Comparison of ENCODE assay signal across 15 cellular contexts in the genomic region with DNA sequence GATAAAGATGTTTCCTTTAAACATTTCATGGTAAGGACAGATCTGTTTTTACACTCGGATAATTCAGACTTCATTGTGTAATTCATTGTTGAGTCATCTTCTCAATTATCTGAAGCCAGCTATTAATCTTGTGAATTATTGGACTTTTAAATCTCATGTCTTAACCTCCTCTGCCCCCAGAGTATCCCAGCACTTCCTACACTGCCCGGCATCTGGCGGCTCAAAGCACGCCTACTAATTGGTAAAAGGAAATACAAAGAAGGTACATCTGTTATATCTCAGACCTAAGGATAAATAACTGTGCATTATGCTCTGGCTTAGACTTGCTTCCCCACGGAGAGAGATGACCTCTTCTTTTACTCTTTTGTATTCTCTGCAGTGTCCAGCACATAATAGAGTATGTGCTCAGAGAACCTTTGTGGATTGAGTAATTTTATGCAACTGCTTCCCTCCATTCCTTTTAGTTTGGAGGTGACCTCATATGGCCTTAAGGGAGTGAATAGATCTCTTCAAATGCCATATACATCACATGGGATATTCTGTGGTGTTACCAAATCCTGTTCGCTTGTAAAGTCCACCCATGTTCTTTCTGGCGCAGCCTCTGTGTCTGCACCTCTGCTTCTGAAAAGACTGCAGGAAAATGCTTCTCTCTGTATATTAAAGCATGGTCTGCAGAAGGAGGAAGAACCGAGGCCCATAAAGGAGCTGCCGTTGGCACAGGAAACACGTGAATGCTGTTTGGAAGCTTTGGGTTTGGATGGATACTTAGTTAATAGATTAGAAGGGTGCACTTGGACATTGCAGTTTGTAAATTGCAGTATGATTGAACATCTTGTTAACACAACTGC.
A peak's percentile ranks its signal among the peaks of the same experiment; 100 is the strongest.
DNase-seq lines count a peak whose midpoint lies in the region; ATAC-seq and TF ChIP-seq lines count a peak whose summit lies in the region.
"Had no signal": no experiment of that assay in that cellular context is flagged by ENCODE, and none has a peak within 500 bp of the region (broad histone marks: within the 10 kb centered on the region; RNA-seq: fewer than 3 reads in every experiment).

No MANE protein-coding gene starts in this region.

- ATAC-seq in CD8-positive, alpha-beta T cell: no peak
- peak; percentile 38 for ATAC-seq in body of pancreas
- ATAC-seq: K562 had no signal

- H3K27ac Mint-ChIP-seq in CD8-positive, alpha-beta T cell: peak overlapping the region; percentile 63
- peak overlapping the region; percentile 76 for H3K27ac Mint-ChIP-seq in neural crest cell (ENCODE audit: unreplicated experiment)

- 66 to 69% methylated on average over 10 of the region's 10 CpGs for WGBS in body of pancreas, 2 donors

- no peak overlapping the region for H2AFZ ChIP-seq in MM.1S (ENCODE audit: low read length)

- H3K4me2 ChIP-seq in MM.1S (ENCODE audit: low read depth, low read length): no peak overlapping the region

- TF ChIP-seq POLR2A in body of pancreas (IDR thresholded peaks at IDR 0.05): no peak

- CTCF ChIA-PET in CD8-positive, alpha-beta T cell (lab: Charles Lee): interaction anchor here (1.0 to 3.7 kb wide), 4 partner anchors 12 to 171 kb away, joined by 3 to 14 read pairs (median 3); no protein-coding TSS in a partner anchor

- intact Hi-C loops in CD8-positive, alpha-beta T cell (cut with DNase I, micrococcal nuclease): no loop called here
- intact Hi-C loops in body of pancreas (cut with DNase I): no loop called here

- H3K36me3 Mint-ChIP-seq in CD8-positive, alpha-beta T cell: peaks cover 99% of the 10 kb centered on the region
- H3K36me3 Mint-ChIP-seq in neural crest cell (ENCODE audit: low read depth): peaks cover 22% of the 10 kb centered on the region

- H3K36me3 ChIP-seq in CD8-positive, alpha-beta T cell (ENCODE audit: insufficient read depth, low read length): peaks cover 71% of the 10 kb centered on the region
- H3K36me3 ChIP-seq in body of pancreas (replicated peaks in 1 of 2; ENCODE audit: insufficient read depth in 1 of 2, low read depth in 2 of 2) (peaks cover 0 to 2% of the 10 kb centered on the region in 2 donors), MM.1S (replicated peaks; ENCODE audit: insufficient read depth, low read length) (no peaks in the 10 kb centered on the region)

- POLR2A ChIA-PET in CD8-positive, alpha-beta T cell (lab: Charles Lee): no interaction called here

- H3K9me3 ChIP-seq in CD8-positive, alpha-beta T cell (ENCODE audit: low read length): no peaks in the 10 kb centered on the region
- H3K9me3 ChIP-seq in body of pancreas (no peaks in the 10 kb centered on the region), MM.1S (replicated peaks; ENCODE audit: insufficient read depth, low read length) (no peaks in the 10 kb centered on the region)
- H3K9me3 ChIP-seq: ascending aorta, BE2C had no signal

- no peak overlapping the region for H3K4me3 ChIP-seq in CD8-positive, alpha-beta T cell (ENCODE audit: low read depth, low read length)
- H3K4me3 ChIP-seq in body of pancreas (no peak overlapping the region), MM.1S (ENCODE audit: low read length) (no peak overlapping the region)
- H3K4me3 ChIP-seq: ascending aorta, K562, lung had no signal

- no peaks in the 10 kb centered on the region for H3K79me2 ChIP-seq in MM.1S (ENCODE audit: low read length)

- H3K9ac ChIP-seq in MM.1S (ENCODE audit: low read length): no peak overlapping the region

- no peak overlapping the region for H3K4me3 Mint-ChIP-seq in CD8-positive, alpha-beta T cell
- H3K4me3 Mint-ChIP-seq in neural crest cell: peak overlapping the region; percentile 4

- no peaks in the 10 kb centered on the region for H3F3A ChIP-seq in MM.1S (ENCODE audit: insufficient read depth, low read length)

- peaks cover 5% of the 10 kb centered on the region for H3K9me3 Mint-ChIP-seq in CD8-positive, alpha-beta T cell
- peaks cover 5% of the 10 kb centered on the region for H3K9me3 Mint-ChIP-seq in neural crest cell

- H3K9me2 ChIP-seq in MM.1S (replicated peaks; ENCODE audit: insufficient read depth, low read length): no peaks in the 10 kb centered on the region

- no peak overlapping the region for H3K27ac ChIP-seq in CD8-positive, alpha-beta T cell (ENCODE audit: low read depth, low read length)
- H3K27ac ChIP-seq in body of pancreas (peak overlapping the region in 1 of 4 donors; percentile 19), MM.1S (ENCODE audit: low read length) (no peak overlapping the region)

- H3K4me1 ChIP-seq in CD8-positive, alpha-beta T cell (ENCODE audit: insufficient read depth, low read length): peaks cover 17% of the 10 kb centered on the region
- H3K4me1 ChIP-seq in body of pancreas: no peaks in the 10 kb centered on the region
- no peaks in the 10 kb centered on the region for H3K4me1 ChIP-seq in MM.1S (ENCODE audit: low read length)
- H3K4me1 ChIP-seq: ascending aorta, BE2C had no signal

- no peaks in the 10 kb centered on the region for H3K27me3 Mint-ChIP-seq in CD8-positive, alpha-beta T cell (ENCODE audit: low read depth)
- H3K27me3 Mint-ChIP-seq in neural crest cell (ENCODE audit: low read depth): no peaks in the 10 kb centered on the region

- H4K20me1 ChIP-seq in MM.1S (ENCODE audit: insufficient read depth, low read length): no peaks in the 10 kb centered on the region

- H3K4me1 Mint-ChIP-seq in CD8-positive, alpha-beta T cell (ENCODE audit: low read depth): peaks cover 21% of the 10 kb centered on the region
- H3K4me1 Mint-ChIP-seq in neural crest cell: peaks cover 45% of the 10 kb centered on the region

- no peaks in the 10 kb centered on the region for H3K27me3 ChIP-seq in CD8-positive, alpha-beta T cell (ENCODE audit: insufficient read depth, low read length)
- H3K27me3 ChIP-seq in body of pancreas (no peaks in the 10 kb centered on the region), MM.1S (replicated peaks; ENCODE audit: insufficient read depth, low read length) (no peaks in the 10 kb centered on the region)
- H3K27me3 ChIP-seq: ascending aorta, BE2C had no signal

- no peak for TF ChIP-seq CTCF in CD8-positive, alpha-beta T cell (IDR thresholded peaks at IDR 0.05)
- TF ChIP-seq CTCF in body of pancreas (IDR thresholded peaks at IDR 0.05): no peak
- TF ChIP-seq CTCF in neural crest cell (conservative IDR thresholded peaks at IDR 0.05): no peak
- no peak for TF ChIP-seq CTCF in MM.1S (IDR thresholded peaks at IDR 0.05; ENCODE audit: low read length)

- no peak for DNase-seq in CD8-positive, alpha-beta T cell
- DNase-seq in NCI-H146 treated with DMSO at 0.1 percent for 48 hours (lab: John Stamatoyannopoulos, UW; ENCODE audit: unreplicated experiment) (peak; percentile 19), body of pancreas (peak in 1 of 4 donors; percentile 22), neural crest cell (ENCODE audit: low read depth, low spot score) (no peak), T1000 (lab: John Stamatoyannopoulos, UW) (no peak), NCI-H128 (lab: John Stamatoyannopoulos, UW; ENCODE audit: unreplicated experiment) (no peak), MM.1S (no peak)
- DNase-seq in stimulated activated CD8-positive, alpha-beta memory T cell treated with anti-CD3 and anti-CD28 coated beads, Interleukin-4, amount 100 ng/mL, for 48 hours: no peak
- DNase-seq: BE2C; posterior cingulate gyrus; stimulated activated CD4-positive, alpha-beta T cell treated with anti-CD3 and anti-CD28 coated beads, Interleukin-2, amount 100 ng/mL, for 48 hours; stimulated activated naive CD4-positive, alpha-beta T cell had no signal
